In the genomic region with DNA sequence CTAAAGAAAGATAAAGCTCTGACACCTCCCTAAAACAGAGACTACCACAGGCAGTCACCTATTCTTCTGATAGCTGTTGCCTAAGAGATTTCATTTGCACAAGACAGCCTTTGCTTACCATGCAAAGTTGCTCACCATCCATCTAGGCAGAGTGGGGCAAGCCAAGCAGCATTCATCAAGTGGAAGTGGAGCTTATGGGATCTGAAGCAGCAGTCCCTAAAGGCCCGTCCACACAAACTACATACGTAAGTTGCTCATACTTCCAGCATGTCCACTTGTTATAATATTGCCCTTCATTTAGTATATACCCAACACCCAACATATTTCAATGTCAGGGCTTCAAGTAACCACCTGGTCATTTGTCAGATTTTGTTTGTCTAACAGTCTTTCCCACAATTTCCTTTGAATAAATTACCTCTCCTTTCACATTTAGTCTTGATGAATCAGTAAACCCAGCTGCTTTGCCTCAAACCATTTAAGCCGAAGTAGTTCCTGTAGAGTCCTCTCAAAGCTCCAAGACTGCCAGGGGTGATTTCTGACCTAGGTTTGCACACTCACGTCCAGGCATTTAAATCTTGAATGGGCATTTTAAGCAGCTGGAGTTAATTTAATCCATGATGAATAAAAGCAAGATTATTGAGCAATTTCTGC, we compare ENCODE assay signal across 11 cellular contexts.
DNase-seq lines count a peak whose midpoint lies in the region; ATAC-seq and TF ChIP-seq lines count a peak whose summit lies in the region.
"Had no signal": no experiment of that assay in that cellular context is flagged by ENCODE, and none has a peak within 500 bp of the region (broad histone marks: within the 10 kb centered on the region; RNA-seq: fewer than 3 reads in every experiment).

No MANE protein-coding gene starts in this region.

- H3K27ac ChIP-seq in SK-N-SH (ENCODE audit: low read depth in 2 of 2, low read length in 1 of 2) (peak overlapping the region; percentile 53 to 55), upper lobe of right lung (peak overlapping the region; percentile 19), Karpas-422 (ENCODE audit: low read length) (no peak overlapping the region)

- WGBS in SK-N-SH (ENCODE audit: low lambda C conversion rate): 73% methylated on average over 4 of the region's 4 CpGs

- intact Hi-C loops in left cardiac atrium (cut with DNase I): no loop called here
- intact Hi-C loops in Right ventricle myocardium inferior (cut with DNase I): no loop called here
- intact Hi-C loops in left ventricle myocardium superior (cut with micrococcal nuclease): no loop called here
- intact Hi-C loops in upper lobe of right lung (cut with DNase I): no loop called here

- H3K4me1 ChIP-seq in SK-N-SH (ENCODE audit: control insufficient read depth in 1 of 2, insufficient read depth in 2 of 2, low read depth in 1 of 2, low read length in 1 of 2): peaks cover 8 to 15% of the 10 kb centered on the region in 2 experiments; a peak in 3 of 4 replicates
- no peaks in the 10 kb centered on the region for H3K4me1 ChIP-seq in upper lobe of right lung
- no peaks in the 10 kb centered on the region for H3K4me1 ChIP-seq in Karpas-422 (ENCODE audit: low read length)

- DNase-seq in left cardiac atrium (no peak), Right ventricle myocardium inferior (ENCODE audit: missing footprints) (no peak), SK-N-SH (no peak), left ventricle myocardium superior (no peak), upper lobe of right lung (no peak), hippocampal formation (lab: John Stamatoyannopoulos, UW) (no peak), Karpas-422 (no peak)
- DNase-seq: activated T-cell treated with anti-CD3 and anti-CD28 coated beads, Interleukin-2, amount 50 U/mL, for 48 hours; naive B cell; NCI-H2029 had no signal

- H2AFZ ChIP-seq in SK-N-SH (ENCODE audit: low read depth) (no peak overlapping the region), Karpas-422 (ENCODE audit: low read length) (no peak overlapping the region)

- POLR2A ChIA-PET in SK-N-SH (lab: Yijun Ruan, JAX): no interaction called here

- no peak overlapping the region for H3K4me2 ChIP-seq in SK-N-SH
- no peak overlapping the region for H3K4me2 ChIP-seq in Karpas-422 (ENCODE audit: low read depth, low read length, poor library complexity, severe bottlenecking)

- TF ChIP-seq CTCF in SK-N-SH (IDR thresholded peaks at IDR 0.05) (no peak), upper lobe of right lung (IDR thresholded peaks at IDR 0.05) (no peak)

- CTCF ChIA-PET in SK-N-SH (lab: Yijun Ruan, JAX): interaction anchor here (0.8 to 1.9 kb wide), 4 partner anchors 15 to 82 kb away, joined by 3 to 13 read pairs (median 3); no protein-coding TSS in a partner anchor

- H3K27me3 ChIP-seq in SK-N-SH (ENCODE audit: insufficient read depth) (no peaks in the 10 kb centered on the region), upper lobe of right lung (no peaks in the 10 kb centered on the region), Karpas-422 (ENCODE audit: low read length) (no peaks in the 10 kb centered on the region)

- H4K20me1 ChIP-seq in SK-N-SH (ENCODE audit: insufficient read depth) (no peaks in the 10 kb centered on the region), Karpas-422 (ENCODE audit: insufficient read depth, low read depth, low read length) (no peaks in the 10 kb centered on the region)

- TF ChIP-seq RAD21 in SK-N-SH (IDR thresholded peaks at IDR 0.05; ENCODE audit: low read length): no peak

- no peaks in the 10 kb centered on the region for H3K9me3 ChIP-seq in SK-N-SH
- H3K9me3 ChIP-seq in upper lobe of right lung: no peaks in the 10 kb centered on the region
- H3K9me3 ChIP-seq in Karpas-422 (ENCODE audit: low read length): no peaks in the 10 kb centered on the region

- H3K9ac ChIP-seq in SK-N-SH (no peak overlapping the region), Karpas-422 (ENCODE audit: low read length) (no peak overlapping the region)

- H3K79me2 ChIP-seq in SK-N-SH (ENCODE audit: insufficient read depth) (no peaks in the 10 kb centered on the region), Karpas-422 (ENCODE audit: low read length) (no peaks in the 10 kb centered on the region)

- H3F3A ChIP-seq in SK-N-SH (replicated peaks; ENCODE audit: insufficient read depth): peaks cover 47% of the 10 kb centered on the region

- H3K9me2 ChIP-seq in SK-N-SH: no peaks in the 10 kb centered on the region
- H3K9me2 ChIP-seq in Karpas-422 (replicated peaks; ENCODE audit: insufficient read depth, low read length): no peaks in the 10 kb centered on the region

- ATAC-seq in left cardiac atrium: peak; percentile 50 to 82
- no peak for ATAC-seq in Right ventricle myocardium inferior
- ATAC-seq in left ventricle myocardium superior: peak; percentile 47
- ATAC-seq in upper lobe of right lung: no peak
- no peak for ATAC-seq in GM21447 (IDR thresholded peaks at IDR 0.05; ENCODE audit: unreplicated experiment)

- TF ChIP-seq EP300 in SK-N-SH (IDR thresholded peaks at IDR 0.05; ENCODE audit: borderline replicate concordance in 1 of 2, low read depth in 1 of 2, low read length in 1 of 2): peak in 1 of 2 experiments; percentile 35; a peak in 1 of 4 replicates

- H3K4me3 ChIP-seq in SK-N-SH (ENCODE audit: low read depth in 2 of 2, low read length in 1 of 2) (no peak overlapping the region), upper lobe of right lung (no peak overlapping the region), Karpas-422 (ENCODE audit: low read length) (no peak overlapping the region)

- peaks cover 28 to 67% of the 10 kb centered on the region in 2 experiments for H3K36me3 ChIP-seq in SK-N-SH (replicated peaks in 1 of 2; ENCODE audit: control insufficient read depth in 1 of 2, insufficient read depth in 2 of 2, low read length in 1 of 2)
- peaks cover 59% of the 10 kb centered on the region for H3K36me3 ChIP-seq in upper lobe of right lung
- peaks cover 10% of the 10 kb centered on the region for H3K36me3 ChIP-seq in Karpas-422 (ENCODE audit: insufficient read depth, low read length)

TF ChIP-seq in SK-N-SH, 30 proteins besides CTCF, POLR2A, EP300 and RAD21:
- TF ChIP-seq FOXJ3 (CRISPR knock-in tag; IDR thresholded peaks at IDR 0.05) (no peak), TAF1 (IDR thresholded peaks at IDR 0.05; ENCODE audit: borderline replicate concordance, low read depth, low read length) (no peak), POLR2AphosphoS5 (IDR thresholded peaks at IDR 0.05; ENCODE audit: low read depth, low read length) (0 out of 2 replicates have a peak, but pooled peaks have one; percentile 15), SIN3A (IDR thresholded peaks at IDR 0.05; ENCODE audit: borderline replicate concordance, low read depth, low read length) (peak; percentile 17; the same call in 1 of the 2 replicates), TCF12 (IDR thresholded peaks at IDR 0.05) (peak; percentile 62), NRF1 (IDR thresholded peaks at IDR 0.05; ENCODE audit: low read depth, low read length) (no peak), GATA2 (CRISPR knock-in tag; IDR thresholded peaks at IDR 0.05) (no peak)

Comparison
In these comparisons a context has a peak if more than half of its experiments do, and no peak if none do; other contexts are left out.
1. ATAC-seq: peak in left cardiac atrium (2 of 2) and left ventricle myocardium superior (single experiment); none in Right ventricle myocardium inferior (single experiment), upper lobe of right lung (single experiment) and GM21447 (single experiment).